Comparison of ENCODE assay signal across 1 cellular context in genomic region chr15:92655178-92655995, GRCh38.
TF ChIP-seq lines count a peak whose summit lies in the region.

FAM174B (minus strand) TSS chr15:92655775.

TF ChIP-seq in WTC11, 78 proteins besides CTCF, POLR2A, EP300 and RAD21 (continued from another document and continues in another):
- TF ChIP-seq STAT6 (CRISPR knock-in tag; conservative IDR thresholded peaks at IDR 0.05; ENCODE audit: low read depth), result no peak; the same call in 1 of the 2 replicates
- peak; percentile 94 for TF ChIP-seq MYBL2 (CRISPR knock-in tag; IDR thresholded peaks at IDR 0.05)
- TF ChIP-seq E2F1 (CRISPR knock-in tag; IDR thresholded peaks at IDR 0.05), result peak; percentile 63; the same call in 1 of the 2 replicates
- peak; percentile 59 for TF ChIP-seq SP1 (CRISPR knock-in tag; conservative IDR thresholded peaks at IDR 0.05)
- no peak for TF ChIP-seq ZNF416 (CRISPR knock-in tag; IDR thresholded peaks at IDR 0.05)
- no peak for TF ChIP-seq NFATC4 (CRISPR knock-in tag; IDR thresholded peaks at IDR 0.05)
- peak; percentile 97 for TF ChIP-seq FOXP1 (CRISPR knock-in tag; IDR thresholded peaks at IDR 0.05; ENCODE audit: borderline replicate concordance)
- TF ChIP-seq SOX15 (CRISPR knock-in tag; IDR thresholded peaks at IDR 0.05), result no peak
- TF ChIP-seq ATF1 (CRISPR knock-in tag; IDR thresholded peaks at IDR 0.05), result no peak
- peak; percentile 43; the same call in 1 of the 2 replicates for TF ChIP-seq NFYB (CRISPR knock-in tag; conservative IDR thresholded peaks at IDR 0.05; ENCODE audit: low read depth)
- TF ChIP-seq RORB (CRISPR knock-in tag; IDR thresholded peaks at IDR 0.05), result no peak
- peak; percentile 71 for TF ChIP-seq USF2 (CRISPR knock-in tag; IDR thresholded peaks at IDR 0.05)
- no peak for TF ChIP-seq EMX1 (CRISPR knock-in tag; IDR thresholded peaks at IDR 0.05)
- peak; percentile 74; the same call in 1 of the 2 replicates for TF ChIP-seq ATF2 (CRISPR knock-in tag; IDR thresholded peaks at IDR 0.05; ENCODE audit: borderline replicate concordance, low read depth)
- no peak; the same call in 1 of the 2 replicates for TF ChIP-seq KAT7 (CRISPR knock-in tag; IDR thresholded peaks at IDR 0.05; ENCODE audit: borderline replicate concordance)
- peak; percentile 85 for TF ChIP-seq TP53 (CRISPR knock-in tag; IDR thresholded peaks at IDR 0.05)
- TF ChIP-seq ZNF219 (CRISPR knock-in tag; IDR thresholded peaks at IDR 0.05; ENCODE audit: borderline replicate concordance), result peak; percentile 80; the same call in 1 of the 2 replicates
- no peak for TF ChIP-seq CDX4 (CRISPR knock-in tag; IDR thresholded peaks at IDR 0.05; ENCODE audit: borderline replicate concordance)
- peak; percentile 68; the same call in 1 of the 2 replicates for TF ChIP-seq SMAD4 (CRISPR knock-in tag; IDR thresholded peaks at IDR 0.05)
- peak; percentile 97 for TF ChIP-seq MAX (CRISPR knock-in tag; IDR thresholded peaks at IDR 0.05)
- no peak for TF ChIP-seq HMGA2 (CRISPR knock-in tag; IDR thresholded peaks at IDR 0.05)
- no peak for TF ChIP-seq ZNF396 (CRISPR knock-in tag; IDR thresholded peaks at IDR 0.05; ENCODE audit: borderline replicate concordance)
- peak; percentile 37; the same call in 1 of the 2 replicates for TF ChIP-seq PRDM15 (CRISPR knock-in tag; IDR thresholded peaks at IDR 0.05)
- TF ChIP-seq GRHL2 (CRISPR knock-in tag; IDR thresholded peaks at IDR 0.05; ENCODE audit: insufficient replicate concordance, severe bottlenecking), result no peak
- TF ChIP-seq E2F4 (CRISPR knock-in tag; IDR thresholded peaks at IDR 0.05; ENCODE audit: borderline replicate concordance, low read depth), result peak; percentile 67; the same call in 1 of the 2 replicates
- no peak for TF ChIP-seq MXD4 (CRISPR knock-in tag; IDR thresholded peaks at IDR 0.05; ENCODE audit: borderline replicate concordance)
- TF ChIP-seq GTF2I (CRISPR knock-in tag; conservative IDR thresholded peaks at IDR 0.05), result no peak
- TF ChIP-seq ZBTB21 (CRISPR knock-in tag; IDR thresholded peaks at IDR 0.05; ENCODE audit: borderline replicate concordance), result no peak
- no peak; the same call in 1 of the 2 replicates for TF ChIP-seq ZNF317 (CRISPR knock-in tag; IDR thresholded peaks at IDR 0.05; ENCODE audit: borderline replicate concordance, low read depth)
- TF ChIP-seq ESRRA (CRISPR knock-in tag; IDR thresholded peaks at IDR 0.05; ENCODE audit: borderline replicate concordance), result peak; percentile 72
- peak; percentile 77 for TF ChIP-seq NFE2L1 (CRISPR knock-in tag; IDR thresholded peaks at IDR 0.05)
- TF ChIP-seq TEAD1 (CRISPR knock-in tag; IDR thresholded peaks at IDR 0.05), result peak; percentile 87
- TF ChIP-seq ZNF138 (CRISPR knock-in tag; conservative IDR thresholded peaks at IDR 0.05), result peak; percentile 75
- peak; percentile 85 for TF ChIP-seq FOXK1 (CRISPR knock-in tag; IDR thresholded peaks at IDR 0.05)
- TF ChIP-seq ZBTB43 (CRISPR knock-in tag; IDR thresholded peaks at IDR 0.05), result peak; percentile 89
- TF ChIP-seq TEAD4 (CRISPR knock-in tag; IDR thresholded peaks at IDR 0.05), result no peak
- 0 out of 2 replicates have a peak, but pooled peaks have one; percentile 21 for TF ChIP-seq ZNF263 (CRISPR knock-in tag; IDR thresholded peaks at IDR 0.05; ENCODE audit: low read depth)
- TF ChIP-seq ELF4 (CRISPR knock-in tag; IDR thresholded peaks at IDR 0.05; ENCODE audit: low read depth), result no peak
- TF ChIP-seq PREB (CRISPR knock-in tag; IDR thresholded peaks at IDR 0.05; ENCODE audit: borderline replicate concordance), result no peak
- no peak for TF ChIP-seq ZNF121 (CRISPR knock-in tag; IDR thresholded peaks at IDR 0.05)
- no peak for TF ChIP-seq JAZF1 (CRISPR knock-in tag; IDR thresholded peaks at IDR 0.05)
- no peak for TF ChIP-seq CBFB (CRISPR knock-in tag; IDR thresholded peaks at IDR 0.05; ENCODE audit: low read depth)
- 0 out of 2 replicates have a peak, but pooled peaks have one; percentile 57 for TF ChIP-seq ZNF512 (CRISPR knock-in tag; IDR thresholded peaks at IDR 0.05; ENCODE audit: borderline replicate concordance)
- TF ChIP-seq JUN (CRISPR knock-in tag; IDR thresholded peaks at IDR 0.05), result peak; percentile 88; the same call in 1 of the 2 replicates
- TF ChIP-seq IRF1 (CRISPR knock-in tag; IDR thresholded peaks at IDR 0.05), result peak; percentile 86; the same call in 1 of the 2 replicates
